11 cellular contexts compared by ENCODE assay signal in genomic region chr10:7046615-7047014, GRCh38.
DNase-seq lines count a peak whose midpoint lies in the region; ATAC-seq, FAIRE-seq and TF ChIP-seq lines count a peak whose summit lies in the region.
"Had no signal": no experiment of that assay in that cellular context is flagged by ENCODE, and none has a peak within 500 bp of the region (broad histone marks: within the 10 kb centered on the region; RNA-seq: fewer than 3 reads in every experiment).

No MANE protein-coding gene starts in this region.

- no peaks in the 10 kb centered on the region for H3K36me3 Mint-ChIP-seq in T-helper 17 cell (ENCODE audit: low read depth)

- TF ChIP-seq CTCF in DND-41 (IDR thresholded peaks at IDR 0.05; ENCODE audit: borderline replicate concordance, extremely low read depth, low read length, poor library complexity, severe bottlenecking): no peak
- no peak for TF ChIP-seq CTCF in right atrium auricular region (IDR thresholded peaks at IDR 0.05)

- H3K4me3 Mint-ChIP-seq in T-helper 17 cell: peak overlapping the region; percentile 26

- no peak overlapping the region for H2AFZ ChIP-seq in DND-41 (ENCODE audit: low read depth, low read length)

- H3K9ac ChIP-seq in DND-41 (ENCODE audit: low read depth, low read length): no peak overlapping the region

- FAIRE-seq in frontal cortex (lab: Jason Lieb, UNC): no peak

- DNase-seq in DND-41 (no peak), T-helper 17 cell (no peak), right atrium auricular region (ENCODE audit: low spot score) (no peak), HCEC 1CT (no peak), DMS79 treated with DMSO at 0.1 percent for 48 hours (lab: John Stamatoyannopoulos, UW) (no peak), frontal cortex (ENCODE audit: low spot score in 2 of 2) (no peak)
- DNase-seq: heart left ventricle had no signal

- H3K4me1 ChIP-seq in DND-41 (ENCODE audit: insufficient read depth, low read length) (peaks cover 16% of the 10 kb centered on the region), right atrium auricular region (no peaks in the 10 kb centered on the region)

- H3K27ac ChIP-seq in DND-41 (ENCODE audit: low read length) (peak overlapping the region; percentile 7; the same call in 1 of the 2 replicates), right atrium auricular region (no peak overlapping the region)
- H3K27ac ChIP-seq: C4-2B, coronary artery had no signal

- H3K4me3 ChIP-seq in DND-41 (ENCODE audit: low read depth in 1 of 2, low read length in 2 of 2) (no peak overlapping the region), right atrium auricular region (no peak overlapping the region)
- H3K4me3 ChIP-seq: coronary artery, heart left ventricle had no signal

- H4K20me1 ChIP-seq in DND-41 (ENCODE audit: insufficient read depth, low read length): no peaks in the 10 kb centered on the region

- H3K27ac Mint-ChIP-seq in T-helper 17 cell: peak overlapping the region; percentile 30

- peaks cover 33% of the 10 kb centered on the region for H3K4me1 Mint-ChIP-seq in T-helper 17 cell

- H3K79me2 ChIP-seq in DND-41 (ENCODE audit: insufficient read depth, low read length): no peaks in the 10 kb centered on the region

- H3K27me3 ChIP-seq in DND-41 (ENCODE audit: insufficient read depth, low read length, poor library complexity) (no peaks in the 10 kb centered on the region), right atrium auricular region (no peaks in the 10 kb centered on the region)
- H3K27me3 ChIP-seq: heart left ventricle had no signal

- no peaks in the 10 kb centered on the region for H3K36me3 ChIP-seq in DND-41 (ENCODE audit: insufficient read depth, low read length)
- no peaks in the 10 kb centered on the region for H3K36me3 ChIP-seq in right atrium auricular region
- H3K36me3 ChIP-seq: heart left ventricle had no signal

- no peaks in the 10 kb centered on the region for H3K27me3 Mint-ChIP-seq in T-helper 17 cell

- H3K9me3 ChIP-seq in DND-41 (ENCODE audit: insufficient read depth, low read length, severe bottlenecking) (peaks cover 10% of the 10 kb centered on the region), T-helper 17 cell (ENCODE audit: control insufficient read depth, low read length, poor library complexity, severe bottlenecking) (no peaks in the 10 kb centered on the region), right atrium auricular region (no peaks in the 10 kb centered on the region)

- H3K4me2 ChIP-seq in DND-41 (ENCODE audit: insufficient read depth, low read length): no peak overlapping the region

- peak; percentile 44 for ATAC-seq in DND-41 (ENCODE audit: insufficient read depth, low read depth)
- ATAC-seq in GM19372 (IDR thresholded peaks at IDR 0.05; ENCODE audit: low read depth, unreplicated experiment): peak; percentile 68
- peak; percentile 52 for ATAC-seq in HG03060 (IDR thresholded peaks at IDR 0.05; ENCODE audit: low read depth, unreplicated experiment)
- ATAC-seq in T-helper 17 cell: peak; percentile 60
